ENCODE assay signal across 1 cellular context in the genomic region with DNA sequence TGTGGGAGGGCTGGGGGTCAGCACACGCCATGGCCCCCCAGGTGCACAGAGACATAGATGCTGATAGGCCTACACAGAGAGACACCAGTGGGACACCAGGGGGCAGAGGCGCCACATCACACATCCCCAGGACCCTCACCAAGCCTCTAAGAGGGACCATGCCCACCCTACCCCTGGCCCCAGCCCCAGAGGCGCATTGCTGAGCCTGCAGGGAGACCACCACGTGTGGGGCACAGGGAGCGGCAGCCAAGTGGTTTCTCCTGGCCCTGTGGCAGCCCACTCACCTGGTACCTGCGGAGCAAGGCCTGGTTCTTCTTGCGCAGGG.
TF ChIP-seq lines count a peak whose summit lies in the region.

No MANE protein-coding gene starts in this region.

TF ChIP-seq in IMR-90, 13 proteins besides CTCF, POLR2A, EP300 and RAD21:
- TF ChIP-seq RCOR1 (IDR thresholded peaks at IDR 0.05; ENCODE audit: insufficient replicate concordance, low read length) (no peak), MAFK (IDR thresholded peaks at IDR 0.05; ENCODE audit: low read depth, low read length) (no peak), CHD1 (IDR thresholded peaks at IDR 0.05; ENCODE audit: low read depth, low read length) (no peak)
